15 cellular contexts compared by ENCODE assay signal in the genomic region with DNA sequence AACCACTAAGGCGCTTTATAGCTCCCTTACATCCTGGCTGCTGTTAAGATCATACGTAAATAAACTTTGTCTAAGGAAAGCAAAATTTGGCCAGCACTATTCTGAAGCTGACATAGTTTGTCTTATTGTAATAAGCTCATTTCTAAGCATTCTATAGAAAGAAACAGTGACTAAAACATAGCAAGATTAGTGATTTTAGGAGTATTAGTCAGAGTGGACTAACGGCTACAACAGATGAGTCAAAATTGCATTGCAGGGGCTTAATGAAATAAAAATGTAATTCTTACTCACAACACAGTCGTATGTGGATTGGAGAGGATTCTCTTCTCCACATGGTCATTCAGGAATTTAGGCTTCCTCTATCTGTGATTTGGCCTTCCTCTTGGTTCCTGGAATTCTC.
DNase-seq lines count a peak whose midpoint lies in the region; ATAC-seq and TF ChIP-seq lines count a peak whose summit lies in the region.
"Had no signal": no experiment of that assay in that cellular context is flagged by ENCODE, and none has a peak within 500 bp of the region (broad histone marks: within the 10 kb centered on the region; RNA-seq: fewer than 3 reads in every experiment).

No MANE protein-coding gene starts in this region.

- H3K4me3 ChIP-seq in astrocyte of the spinal cord (ENCODE audit: low read depth, low read length), result no peak overlapping the region
- H3K4me3 ChIP-seq in thyroid gland (replicated peaks in 1 of 3), result no peak overlapping the region

- intact Hi-C loops in thyroid gland (cut with DNase I), result no loop called here

- peak; percentile 48 to 51 for ATAC-seq in activated T-cell treated with anti-CD3 and anti-CD28 coated beads, Interleukin-2, amount 50 U/mL, for 4 hours
- ATAC-seq in HG03039 (IDR thresholded peaks at IDR 0.05; ENCODE audit: unreplicated experiment), result peak; percentile 58
- peak; percentile 55 for ATAC-seq in stimulated activated naive CD8-positive, alpha-beta T cell treated with anti-CD3 and anti-CD28 coated beads, Interleukin-15, Interleukin-2, amounts not matched to agents 100 U/mL and 50 U/mL, for 24 hours

- DNase-seq in activated T-cell treated with anti-CD3 and anti-CD28 coated beads, Interleukin-2, amount 50 U/mL, for 4 hours, result no peak
- DNase-seq in activated T-cell treated with anti-CD3 and anti-CD28 coated beads, Interleukin-2, amount 50 U/mL, for 48 hours, result no peak
- DNase-seq in astrocyte of the spinal cord (ENCODE audit: low read depth, low spot score), result peak; percentile 57
- DNase-seq in stimulated activated naive CD8-positive, alpha-beta T cell treated with anti-CD3 and anti-CD28 coated beads, Interleukin-15, Interleukin-2, amounts not matched to agents 100 U/mL and 50 U/mL, for 24 hours, result no peak
- DNase-seq in thyroid gland, result no peak
- DNase-seq in erythroblast (lab: John Stamatoyannopoulos, UW), result no peak
- no peak for DNase-seq in HEK293T (ENCODE audit: extremely low spot score)
- DNase-seq: ACHN; activated B cell treated with CpG ODN at 0.5 μM for 24 hours; activated effector memory CD4-positive, alpha-beta T cell treated with Interleukin-2 at 50 U/mL for 16 hours; effector memory CD4-positive, alpha-beta T cell; posterior cingulate gyrus; stimulated activated CD4-positive, alpha-beta T cell treated with anti-CD3 and anti-CD28 coated beads, Interleukin-15, amount 100 ng/mL, for 24 hours had no signal

- in situ Hi-C loops in astrocyte of the spinal cord (cut with HindIII; ENCODE audit: low sequenced_read_pairs), result no loop called here

- WGBS in thyroid gland, 2 donors, result 91 to 97% methylated on average over 4 of the region's 4 CpGs

- H3K27ac ChIP-seq in thyroid gland, result no peak overlapping the region

- TF ChIP-seq POLR2A in thyroid gland (IDR thresholded peaks at IDR 0.05), result no peak
- TF ChIP-seq POLR2A in erythroblast (IDR thresholded peaks at IDR 0.05; ENCODE audit: low read length), result no peak

- H3K27me3 Mint-ChIP-seq in activated T-cell treated with anti-CD3 and anti-CD28 coated beads, Interleukin-2, amount 50 U/mL, for 4 hours (ENCODE audit: low read depth), result no peaks in the 10 kb centered on the region
- H3K27me3 Mint-ChIP-seq: activated B cell treated with CpG ODN at 0.5 μM for 24 hours, brain had no signal

- POLR2A ChIA-PET in HEK293T (lab: Yijun Ruan, JAX), result no interaction called here

- TF ChIP-seq CTCF in astrocyte of the spinal cord (IDR thresholded peaks at IDR 0.05; ENCODE audit: low read depth, low read length) (no peak), thyroid gland (IDR thresholded peaks at IDR 0.05) (no peak)

- no peaks in the 10 kb centered on the region for H3K9me3 ChIP-seq in thyroid gland

- H3K4me1 Mint-ChIP-seq in activated T-cell treated with anti-CD3 and anti-CD28 coated beads, Interleukin-2, amount 50 U/mL, for 4 hours (ENCODE audit: low read depth), result peaks cover 12% of the 10 kb centered on the region
- H3K4me1 Mint-ChIP-seq: activated B cell treated with CpG ODN at 0.5 μM for 24 hours had no signal

- H3K9me3 Mint-ChIP-seq in activated T-cell treated with anti-CD3 and anti-CD28 coated beads, Interleukin-2, amount 50 U/mL, for 4 hours, result no peaks in the 10 kb centered on the region

- no peaks in the 10 kb centered on the region for H3K36me3 ChIP-seq in thyroid gland

- H3K36me3 Mint-ChIP-seq in activated T-cell treated with anti-CD3 and anti-CD28 coated beads, Interleukin-2, amount 50 U/mL, for 4 hours (ENCODE audit: insufficient read depth), result no peaks in the 10 kb centered on the region
- H3K36me3 Mint-ChIP-seq: brain had no signal

- no peaks in the 10 kb centered on the region for H3K4me1 ChIP-seq in thyroid gland

- no peak overlapping the region for H3K4me3 Mint-ChIP-seq in activated T-cell treated with anti-CD3 and anti-CD28 coated beads, Interleukin-2, amount 50 U/mL, for 4 hours
- H3K4me3 Mint-ChIP-seq: activated B cell treated with CpG ODN at 0.5 μM for 24 hours, brain had no signal

- CTCF ChIA-PET in HEK293T (lab: Yijun Ruan, JAX), result no interaction called here

- no peaks in the 10 kb centered on the region for H3K27me3 ChIP-seq in thyroid gland

TF ChIP-seq in HEK293T, 16 proteins besides CTCF, POLR2A, EP300 and RAD21:
- no peak for TF ChIP-seq L3MBTL2 (conservative IDR thresholded peaks at IDR 0.05)
- TF ChIP-seq FOXM1 (IDR thresholded peaks at IDR 0.05; ENCODE audit: borderline replicate concordance), result no peak
- TF ChIP-seq BHLHE40 (IDR thresholded peaks at IDR 0.05; ENCODE audit: borderline replicate concordance), result no peak
- TF ChIP-seq SP1 (IDR thresholded peaks at IDR 0.05), result no peak
- no peak for TF ChIP-seq PKNOX1 (IDR thresholded peaks at IDR 0.05)
- no peak for TF ChIP-seq CTBP1 (IDR thresholded peaks at IDR 0.05; ENCODE audit: borderline replicate concordance)
- no peak for TF ChIP-seq FOXA1 (IDR thresholded peaks at IDR 0.05)
- no peak for TF ChIP-seq LEF1 (IDR thresholded peaks at IDR 0.05; ENCODE audit: borderline replicate concordance)
- TF ChIP-seq FOXK2 (IDR thresholded peaks at IDR 0.05), result no peak
- TF ChIP-seq TARDBP (IDR thresholded peaks at IDR 0.05), result no peak
- TF ChIP-seq HDGF (IDR thresholded peaks at IDR 0.05; ENCODE audit: borderline replicate concordance), result no peak
- no peak for TF ChIP-seq NFRKB (IDR thresholded peaks at IDR 0.05)
- no peak for TF ChIP-seq ARNT (IDR thresholded peaks at IDR 0.05)
- no peak for TF ChIP-seq SUZ12 (IDR thresholded peaks at IDR 0.05)
TF ChIP-seq in HEK293T: peak in this region for 0.
